8 cellular contexts compared by ENCODE assay signal in the genomic region with DNA sequence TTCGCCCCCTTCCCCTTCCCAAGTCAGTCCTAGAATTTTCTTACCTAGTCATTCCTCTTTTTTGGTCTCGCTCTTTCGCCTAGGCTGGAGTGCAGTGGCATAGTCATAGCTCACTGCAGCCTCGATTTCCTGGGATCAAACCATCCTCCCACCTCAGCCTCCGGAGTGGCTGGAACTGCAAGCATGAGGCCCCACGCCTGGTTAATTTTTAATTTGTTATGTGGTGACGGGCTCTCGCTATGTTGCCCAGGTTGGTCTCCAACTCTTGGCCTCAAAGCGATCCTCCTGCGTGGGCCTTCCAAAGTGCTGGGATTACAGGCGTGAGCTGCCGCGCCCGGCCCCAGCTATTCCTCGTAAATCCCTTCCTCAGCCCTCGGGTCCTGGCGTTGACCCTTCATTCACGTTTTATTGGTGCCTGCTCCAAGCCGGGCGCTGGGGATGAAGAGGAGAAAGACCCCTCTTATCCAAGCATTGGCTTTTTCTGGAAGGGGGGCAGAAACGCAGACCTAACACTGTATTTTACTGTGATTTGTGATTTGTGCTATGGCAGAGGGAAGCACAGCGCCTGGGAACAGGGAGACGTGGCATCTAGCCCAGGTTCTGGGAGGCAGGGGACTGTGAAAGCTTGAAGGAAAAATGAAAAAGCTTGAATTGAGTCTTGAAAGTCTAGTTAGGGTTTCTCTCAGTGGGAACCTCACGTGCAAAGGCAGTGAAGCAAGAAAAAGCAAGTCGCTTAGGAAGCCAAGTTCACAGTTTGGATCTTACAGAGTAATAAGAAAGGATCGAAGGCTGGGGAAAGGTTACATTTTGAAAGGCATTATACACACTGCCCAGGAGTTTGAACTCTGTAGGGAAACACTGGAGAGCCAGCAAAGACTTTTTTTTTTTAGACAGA. TPM values are rescaled to one million over a fixed set of nuclear protein-coding genes. Genes with fewer than 3 reads are reported as not detected.
DNase-seq lines count a peak whose midpoint lies in the region; ATAC-seq lines count a peak whose summit lies in the region.

No MANE protein-coding gene starts in this region.

- H3K27me3 Mint-ChIP-seq in activated CD4-positive, alpha-beta memory T cell treated with anti-CD3 and anti-CD28 coated beads, Interleukin-2, amount 10 ng/mL, durations not matched to agents 7 days and 5 days, result no peaks in the 10 kb centered on the region

- no peaks in the 10 kb centered on the region for H3K9me3 Mint-ChIP-seq in activated CD4-positive, alpha-beta memory T cell treated with anti-CD3 and anti-CD28 coated beads, Interleukin-2, amount 10 ng/mL, durations not matched to agents 7 days and 5 days

- no peaks in the 10 kb centered on the region for H3K9me3 ChIP-seq in ES-I3 (ENCODE audit: control insufficient read depth, insufficient read depth, low read length)
- no peaks in the 10 kb centered on the region for H3K9me3 ChIP-seq in iPS-18c (ENCODE audit: control insufficient read depth, insufficient read depth, low read length)
- no peaks in the 10 kb centered on the region for H3K9me3 ChIP-seq in subcutaneous abdominal adipose tissue (ENCODE audit: control insufficient read depth in 5 of 5, low read length in 5 of 5)

- CTCF ChIA-PET in activated CD4-positive, alpha-beta memory T cell treated with anti-CD3 and anti-CD28 coated beads, Interleukin-2, amount 10 ng/mL, durations not matched to agents 7 days and 5 days (lab: Charles Lee), result interaction anchor here (0.8 to 5.4 kb wide), 21 partner anchors 9 to 513 kb away, joined by 3 to 74 read pairs (median 6); a partner anchor contains a TSS

- peak overlapping the region; percentile 91 for H3K4me3 ChIP-seq in iPS-18c (ENCODE audit: insufficient read depth, low read depth, low read length)
- peak overlapping the region; percentile 76 to 97 (median 84) for H3K4me3 ChIP-seq in subcutaneous abdominal adipose tissue (ENCODE audit: low read depth in 1 of 5, low read length in 5 of 5)

- H3K9ac ChIP-seq in ES-I3 (ENCODE audit: low read depth, low read length), result peak overlapping the region; percentile 80
- peak overlapping the region in 4 of 5 donors; percentile 56 to 94 (median 84) for H3K9ac ChIP-seq in subcutaneous abdominal adipose tissue (ENCODE audit: low read length in 5 of 5)

- peaks cover 35% of the 10 kb centered on the region for H3K4me1 Mint-ChIP-seq in activated CD4-positive, alpha-beta memory T cell treated with anti-CD3 and anti-CD28 coated beads, Interleukin-2, amount 10 ng/mL, durations not matched to agents 7 days and 5 days

- H3K27ac Mint-ChIP-seq in activated CD4-positive, alpha-beta memory T cell treated with anti-CD3 and anti-CD28 coated beads, Interleukin-2, amount 10 ng/mL, durations not matched to agents 7 days and 5 days, result peak overlapping the region; percentile 87

- H3K4me3 Mint-ChIP-seq in activated CD4-positive, alpha-beta memory T cell treated with anti-CD3 and anti-CD28 coated beads, Interleukin-2, amount 10 ng/mL, durations not matched to agents 7 days and 5 days, result peak overlapping the region; percentile 96

- POLR2A ChIA-PET in activated CD4-positive, alpha-beta memory T cell treated with anti-CD3 and anti-CD28 coated beads, Interleukin-2, amount 10 ng/mL, durations not matched to agents 7 days and 5 days (lab: Charles Lee), result interaction anchor here (0.6 to 5.0 kb wide), 15 partner anchors 9 to 344 kb away, joined by 3 to 61 read pairs (median 7); a partner anchor contains a TSS

- no peaks in the 10 kb centered on the region for H3K27me3 ChIP-seq in subcutaneous abdominal adipose tissue (ENCODE audit: control insufficient read depth in 5 of 5, insufficient read depth in 4 of 5, low read length in 5 of 5)

- H3K4me1 ChIP-seq in ES-I3 (ENCODE audit: insufficient read depth, low read length), result 0 out of 2 replicates have a peak, but pooled peaks cover 4% of the 10 kb centered on the region
- peaks cover 6 to 47% (median 41%) of the 10 kb centered on the region in 5 donors for H3K4me1 ChIP-seq in subcutaneous abdominal adipose tissue (ENCODE audit: control insufficient read depth in 5 of 5, insufficient read depth in 5 of 5, low read length in 5 of 5)

- H3K27ac ChIP-seq in subcutaneous abdominal adipose tissue (ENCODE audit: low read depth, low read length), result peak overlapping the region; percentile 96

- ATAC-seq in HG02571 (IDR thresholded peaks at IDR 0.05; ENCODE audit: unreplicated experiment), result peak; percentile 7
- no peak for ATAC-seq in HG03196 (IDR thresholded peaks at IDR 0.05; ENCODE audit: unreplicated experiment)

- peaks cover 31% of the 10 kb centered on the region for H3K36me3 Mint-ChIP-seq in activated CD4-positive, alpha-beta memory T cell treated with anti-CD3 and anti-CD28 coated beads, Interleukin-2, amount 10 ng/mL, durations not matched to agents 7 days and 5 days (ENCODE audit: low read depth)

- no peaks in the 10 kb centered on the region; the same call in 1 of the 2 replicates for H3K36me3 ChIP-seq in ES-I3 (ENCODE audit: insufficient read depth, low read length)
- H3K36me3 ChIP-seq in subcutaneous abdominal adipose tissue (ENCODE audit: control insufficient read depth in 5 of 5, insufficient read depth in 5 of 5, low read length in 5 of 5), result peaks cover 0 to 28% (median 21%) of the 10 kb centered on the region in 5 donors

- DNase-seq in activated CD4-positive, alpha-beta memory T cell treated with anti-CD3 and anti-CD28 coated beads, Interleukin-2, amount 10 ng/mL, durations not matched to agents 7 days and 5 days, result no peak
- no peak for DNase-seq in NCI-H446 treated with DMSO at 0.1 percent for 48 hours (lab: John Stamatoyannopoulos, UW)
- no peak for DNase-seq in NCI-H510A (lab: John Stamatoyannopoulos, UW)

RNA-seq across cellular contexts. Expression of a gene that starts 0.5 kb away (rescaled TPM):
- 10 to 100 TPM; 59.9 to 60.5 TPM for total RNA-seq in activated CD4-positive, alpha-beta memory T cell treated with anti-CD3 and anti-CD28 coated beads, Interleukin-2, amount 10 ng/mL, durations not matched to agents 7 days and 5 days

RNA-seq across cellular contexts. Expression of a gene that starts 1.1 kb away (rescaled TPM):
- total RNA-seq in activated CD4-positive, alpha-beta memory T cell treated with anti-CD3 and anti-CD28 coated beads, Interleukin-2, amount 10 ng/mL, durations not matched to agents 7 days and 5 days, result 10 to 100 TPM; 63.3 to 66.6 TPM

RNA-seq across cellular contexts. Expression of a gene that starts 17.6 kb away (rescaled TPM):
- total RNA-seq in activated CD4-positive, alpha-beta memory T cell treated with anti-CD3 and anti-CD28 coated beads, Interleukin-2, amount 10 ng/mL, durations not matched to agents 7 days and 5 days, result not detected

RNA-seq across cellular contexts. Expression of a gene that starts 19.1 kb away (rescaled TPM):
- total RNA-seq in activated CD4-positive, alpha-beta memory T cell treated with anti-CD3 and anti-CD28 coated beads, Interleukin-2, amount 10 ng/mL, durations not matched to agents 7 days and 5 days, result 10 to 100 TPM; 19.7 to 20.6 TPM

RNA-seq across cellular contexts. Expression of a gene that starts 26.4 kb away (rescaled TPM):
- total RNA-seq in activated CD4-positive, alpha-beta memory T cell treated with anti-CD3 and anti-CD28 coated beads, Interleukin-2, amount 10 ng/mL, durations not matched to agents 7 days and 5 days, result 10 to 100 TPM; 94.5 to 97.6 TPM
